Comparison of ENCODE assay signal across 35 cellular contexts in genomic region chr2:145597011-145597410, GRCh38.
DNase-seq lines count a peak whose midpoint lies in the region; ATAC-seq and TF ChIP-seq lines count a peak whose summit lies in the region.
"Had no signal": no experiment of that assay in that cellular context is flagged by ENCODE, and none has a peak within 500 bp of the region (broad histone marks: within the 10 kb centered on the region; RNA-seq: fewer than 3 reads in every experiment).

No MANE protein-coding gene starts in this region.

- no peak overlapping the region for H3K27ac ChIP-seq in caudate nucleus (ENCODE audit: low read depth, low read length)
- H3K27ac ChIP-seq: A549, cardiac muscle cell, coronary artery, neutrophil, spleen, vagina had no signal

- H3K27me3 ChIP-seq in adipocyte (replicated peaks; ENCODE audit: control insufficient read depth, insufficient read depth, low read length), result no peaks in the 10 kb centered on the region
- H3K27me3 ChIP-seq: cardiac muscle cell, neutrophil, spleen, vagina had no signal

- H3K4me1 ChIP-seq in adipocyte (ENCODE audit: control insufficient read depth, insufficient read depth, low read length), result peaks cover 48% of the 10 kb centered on the region
- no peaks in the 10 kb centered on the region for H3K4me1 ChIP-seq in mucosa of descending colon (ENCODE audit: low read depth)
- H3K4me1 ChIP-seq: vagina had no signal

- TF ChIP-seq CTCF in AG10803 (conservative IDR thresholded peaks at IDR 0.05; ENCODE audit: low read length), result no peak
- no peak for TF ChIP-seq CTCF in fibroblast of mammary gland (conservative IDR thresholded peaks at IDR 0.05; ENCODE audit: control insufficient read depth, insufficient read depth, low read depth, low read length)
- no peak for TF ChIP-seq CTCF in mucosa of descending colon (IDR thresholded peaks at IDR 0.05)

- peak overlapping the region; percentile 76 for H3K9ac ChIP-seq in adipocyte (ENCODE audit: low read length)

- intact Hi-C loops in mucosa of descending colon (cut with DNase I, micrococcal nuclease), result no loop called here

- ATAC-seq in GM21529 (IDR thresholded peaks at IDR 0.05; ENCODE audit: unreplicated experiment), result peak; percentile 25
- ATAC-seq in mucosa of descending colon, result no peak
- ATAC-seq in HG03342 (IDR thresholded peaks at IDR 0.05; ENCODE audit: unreplicated experiment), result no peak
- ATAC-seq: A549; activated CD4-positive, alpha-beta T cell treated with anti-CD3 and anti-CD28 coated beads for 36 hours; naive thymus-derived CD4-positive, alpha-beta T cell; right cardiac atrium; stimulated activated naive CD8-positive, alpha-beta T cell treated with anti-CD3 and anti-CD28 coated beads, Interleukin-15, Interleukin-2, amounts not matched to agents 100 U/mL and 50 U/mL, for 24 hours had no signal

- no peaks in the 10 kb centered on the region for H3K9me3 ChIP-seq in adipocyte (ENCODE audit: control insufficient read depth, low read length)
- H3K9me3 ChIP-seq in mucosa of descending colon, result no peaks in the 10 kb centered on the region
- H3K9me3 ChIP-seq: A549, neutrophil, spleen, vagina had no signal

- DNase-seq in AG10803 (ENCODE audit: low read depth), result peak; percentile 18
- DNase-seq in adipocyte (ENCODE audit: low read depth), result no peak
- DNase-seq in fibroblast of mammary gland (ENCODE audit: low read depth), result peak; percentile 44
- DNase-seq in caudate nucleus (lab: John Stamatoyannopoulos, UW), result no peak
- no peak for DNase-seq in NCI-H187 treated with DMSO at 0.1 percent for 48 hours (lab: John Stamatoyannopoulos, UW)
- no peak for DNase-seq in mucosa of descending colon
- DNase-seq: activated CD4-positive, alpha-beta T cell treated with anti-CD3 and anti-CD28 coated beads for 36 hours; activated naive CD4-positive, alpha-beta T cell treated with anti-CD3 and anti-CD28 coated beads, Interleukin-2, amount 50 U/mL, for 16 hours; amygdala; CD8-positive, alpha-beta memory T cell; DMS153; effector memory CD4-positive, alpha-beta T cell; erythroblast; foreskin fibroblast; H7; head of caudate nucleus; kidney; naive thymus-derived CD4-positive, alpha-beta T cell; NCI-H1048; NCI-H1694; NCI-H446; NCI-H774; posterior cingulate gyrus; right cardiac atrium; SIG-M5; spleen; stimulated activated CD4-positive, alpha-beta T cell treated with anti-CD3 and anti-CD28 coated beads, Interleukin-2, amount 100 ng/mL, for 24 hours; stimulated activated naive CD8-positive, alpha-beta T cell treated with anti-CD3 and anti-CD28 coated beads, Interleukin-15, Interleukin-2, amounts not matched to agents 100 U/mL and 50 U/mL, for 24 hours had no signal

- no peak overlapping the region for H3K4me3 ChIP-seq in AG10803 (ENCODE audit: low read length)
- peak overlapping the region; percentile 4 for H3K4me3 ChIP-seq in adipocyte (ENCODE audit: low read length)
- no peak overlapping the region for H3K4me3 ChIP-seq in fibroblast of mammary gland (ENCODE audit: control insufficient read depth, low read depth, low read length)
- no peak overlapping the region for H3K4me3 ChIP-seq in mucosa of descending colon
- H3K4me3 ChIP-seq: A549, cardiac muscle cell, coronary artery, spleen, vagina had no signal

- no peaks in the 10 kb centered on the region for H3K36me3 ChIP-seq in adipocyte (ENCODE audit: control insufficient read depth, insufficient read depth, low read length, severe bottlenecking)
- H3K36me3 ChIP-seq in mucosa of descending colon (ENCODE audit: low read depth), result no peaks in the 10 kb centered on the region
- H3K36me3 ChIP-seq: cardiac muscle cell, neutrophil, spleen, vagina had no signal

Comparison
In these comparisons a context has a peak if more than half of its experiments do, and no peak if none do; other contexts are left out.
1. DNase-seq: peak in AG10803 (single experiment) and fibroblast of mammary gland (single experiment); none in adipocyte (single experiment), caudate nucleus (0 of 61), NCI-H187 treated with DMSO at 0.1 percent for 48 hours (single experiment) and mucosa of descending colon (0 of 3).